9 cellular contexts compared by ENCODE assay signal in genomic region chr6:30884521-30885480, GRCh38. TPM values are rescaled to one million over a fixed set of nuclear protein-coding genes. Genes with fewer than 3 reads are reported as not detected.
DNase-seq lines count a peak whose midpoint lies in the region; ATAC-seq and TF ChIP-seq lines count a peak whose summit lies in the region.
"Had no signal": no experiment of that assay in that cellular context is flagged by ENCODE, and none has a peak within 500 bp of the region (broad histone marks: within the 10 kb centered on the region; RNA-seq: fewer than 3 reads in every experiment).

No MANE protein-coding gene starts in this region.

- no peak overlapping the region for H3K27ac ChIP-seq in OCI-LY3 (ENCODE audit: low read length)
- peak overlapping the region in 3 of 5 donors; percentile 51 to 88 (median 84) for H3K27ac ChIP-seq in adrenal gland
- peak overlapping the region; percentile 88 to 95 for H3K27ac ChIP-seq in right atrium auricular region

- DNase-seq in activated CD4-positive, CD25-positive, alpha-beta regulatory T cell (lab: John Stamatoyannopoulos, UW): no peak
- DNase-seq in adrenal gland (peak; percentile 56 to 73 (median 61)), right atrium auricular region (ENCODE audit: low spot score) (no peak), posterior cingulate gyrus (peak; percentile 42 to 96 (median 62)), DMS153 treated with DMSO at 0.1 percent for 48 hours (lab: John Stamatoyannopoulos, UW; ENCODE audit: unreplicated experiment) (no peak)

- H2AFZ ChIP-seq in OCI-LY3 (ENCODE audit: low read depth, low read length): 0 out of 2 replicates have a peak overlapping the region, but pooled peaks have one; percentile 28

- TF ChIP-seq POLR2A in adrenal gland (IDR thresholded peaks at IDR 0.05): peak; percentile 30 to 42

- H3K9ac ChIP-seq in OCI-LY3 (ENCODE audit: low read length): peak overlapping the region; percentile 63

- no peaks in the 10 kb centered on the region for H4K20me1 ChIP-seq in OCI-LY3 (ENCODE audit: insufficient read depth, low read length)

- H3K9me3 ChIP-seq in OCI-LY3 (ENCODE audit: insufficient read depth, low read length) (no peaks in the 10 kb centered on the region), adrenal gland (replicated peaks in 1 of 3) (no peaks in the 10 kb centered on the region), right atrium auricular region (no peaks in the 10 kb centered on the region)

- H3K36me3 ChIP-seq in OCI-LY3 (replicated peaks; ENCODE audit: low read depth, low read length) (no peaks in the 10 kb centered on the region), adrenal gland (replicated peaks in 1 of 2) (peaks cover 0 to 9% of the 10 kb centered on the region in 2 donors), right atrium auricular region (no peaks in the 10 kb centered on the region)

- 5 to 35% (median 20%) methylated on average over 4 to 57 of the region's 59 CpGs for WGBS in adrenal gland, 4 donors

- peak; percentile 51 to 63 for ATAC-seq in activated CD4-positive, CD25-positive, alpha-beta regulatory T cell treated with anti-CD3 and anti-CD28 coated beads, Interleukin-2, amount 50 U/mL, for 24 hours
- ATAC-seq in GM21786 (IDR thresholded peaks at IDR 0.05; ENCODE audit: unreplicated experiment): no peak

- H3K4me2 ChIP-seq in OCI-LY3 (ENCODE audit: low read length): peak overlapping the region; percentile 98

- no peaks in the 10 kb centered on the region; the same call in 1 of the 2 replicates for H3K27me3 ChIP-seq in OCI-LY3 (ENCODE audit: low read depth, low read length)
- no peaks in the 10 kb centered on the region for H3K27me3 ChIP-seq in adrenal gland
- no peaks in the 10 kb centered on the region for H3K27me3 ChIP-seq in right atrium auricular region

- H3K4me1 ChIP-seq in OCI-LY3 (ENCODE audit: low read length): peaks cover 30% of the 10 kb centered on the region
- H3K4me1 ChIP-seq in adrenal gland (replicated peaks in 1 of 2): peaks cover 26 to 47% of the 10 kb centered on the region in 2 donors
- H3K4me1 ChIP-seq in right atrium auricular region: peaks cover 0 to 59% of the 10 kb centered on the region in 2 donors

- TF ChIP-seq CTCF in OCI-LY3 (IDR thresholded peaks at IDR 0.05; ENCODE audit: low read depth, low read length) (no peak), adrenal gland (IDR thresholded peaks at IDR 0.05) (no peak), right atrium auricular region (IDR thresholded peaks at IDR 0.05) (peak in 1 of 2 donors; percentile 9)

- peak overlapping the region; percentile 83 for H3K4me3 ChIP-seq in OCI-LY3 (ENCODE audit: low read length)
- H3K4me3 ChIP-seq in adrenal gland: peak overlapping the region; percentile 41 to 93 (median 62)
- peak overlapping the region; percentile 66 to 88 for H3K4me3 ChIP-seq in right atrium auricular region

- no peaks in the 10 kb centered on the region for H3K79me2 ChIP-seq in OCI-LY3 (ENCODE audit: low read length)

- intact Hi-C loops in adrenal gland (cut with DNase I) (loop anchor here in 1 of 2 donors (10.0 kb wide), 1 partner anchor 140 kb away; the partner anchor contains the start of genes FLOT1 and IER3), posterior cingulate gyrus (cut with DNase I) (loop anchor here (2.0 to 10.0 kb wide), 2 partner anchors 30 to 210 kb away; partner anchors contain the start of genes DHX16 and VARS2)

RNA-seq across cellular contexts. Expression of gene DDR1, which starts 0.5 kb away (rescaled TPM):
- total RNA-seq in adrenal gland (100 to 1,000 TPM in 4 of 8 donors, 10 to 100 TPM in 4; 38.5 to 239 (median 105) TPM), right atrium auricular region (100 to 1,000 TPM in 1 of 2 donors, 10 to 100 TPM in 1; 61.7 to 106 TPM)
- polyA plus RNA-seq in adrenal gland: 10 to 100 TPM; 18.0 to 53.3 (median 50.5) TPM

RNA-seq across cellular contexts. Expression of gene GTF2H4, which starts 23.2 kb away (rescaled TPM):
- 10 to 100 TPM in 6 of 8 donors, 1 to 10 TPM in 2; 3.7 to 48.6 (median 21.8) TPM for total RNA-seq in adrenal gland
- 10 to 100 TPM; 30.8 to 71.9 (median 57.8) TPM for polyA plus RNA-seq in adrenal gland
- total RNA-seq in right atrium auricular region: 1 to 10 TPM; 3.6 to 4.0 TPM

RNA-seq across cellular contexts. Expression of gene VARS2, which starts 29.2 kb away (rescaled TPM):
- 10 to 100 TPM; 17.1 to 51.6 (median 31.7) TPM for total RNA-seq in adrenal gland
- 10 to 100 TPM; 21.2 to 89.6 (median 55.4) TPM for polyA plus RNA-seq in adrenal gland
- total RNA-seq in right atrium auricular region: 10 to 100 TPM; 12.1 to 13.6 TPM

RNA-seq across cellular contexts. Expression of gene SFTA2, which starts 47.2 kb away (rescaled TPM):
- total RNA-seq in adrenal gland: 1 to 10 TPM in 1 of 8 donors, under 1 TPM in 1, not detected in 6; 0.38 to 1.5 TPM
- under 1 TPM in 2 of 3 donors, not detected in 1; 0.20 to 0.24 TPM for polyA plus RNA-seq in adrenal gland
- not detected for total RNA-seq in right atrium auricular region
- total RNA-seq: lung microvascular endothelial cell had no signal

RNA-seq across cellular contexts. Expression of gene MUCL3, which starts 56.0 kb away (rescaled TPM):
- total RNA-seq in adrenal gland: not detected
- polyA plus RNA-seq in adrenal gland: under 1 TPM in 2 of 3 donors, not detected in 1; under 0.01 to 0.02 TPM
- not detected for total RNA-seq in right atrium auricular region
- total RNA-seq: lung microvascular endothelial cell had no signal

Comparison
In these comparisons a context has a peak if more than half of its experiments do, and no peak if none do; other contexts are left out.
1. DNase-seq: peak in adrenal gland (7 of 7) and posterior cingulate gyrus (10 of 10); none in activated CD4-positive, CD25-positive, alpha-beta regulatory T cell (0 of 4), right atrium auricular region (single experiment) and DMS153 treated with DMSO at 0.1 percent for 48 hours (single experiment).
2. Peak in every context shown above with its lines, with median percentiles within 50 percentile points of each other: H3K4me3 ChIP-seq.